In genomic region chr13:30464496-30465351, GRCh38 we compare ENCODE assay signal across 8 cellular contexts. TPM values are rescaled to one million over a fixed set of nuclear protein-coding genes. Genes with fewer than 3 reads are reported as not detected.
A peak's percentile ranks its signal among the peaks of the same experiment; 100 is the strongest.
DNase-seq lines count a peak whose midpoint lies in the region; ATAC-seq and TF ChIP-seq lines count a peak whose summit lies in the region.

No MANE protein-coding gene starts in this region.

- 0% methylated on average over 15 to 21 of the region's 139 CpGs for WGBS in tibial nerve, 2 donors

- H3K4me1 Mint-ChIP-seq in activated naive CD8-positive, alpha-beta T cell treated with anti-CD3 and anti-CD28 coated beads for 36 hours = peaks cover 29% of the 10 kb centered on the region

- peak in 1 of 2 donors; percentile 51 for TF ChIP-seq EP300 in tibial nerve (IDR thresholded peaks at IDR 0.05)

- TF ChIP-seq POLR2A in tibial nerve (IDR thresholded peaks at IDR 0.05) = peak; percentile 80 to 86

- TF ChIP-seq CTCF in parathyroid adenoma (IDR thresholded peaks at IDR 0.05) (no peak), tibial nerve (IDR thresholded peaks at IDR 0.05) (peak in 3 of 5 experiments; percentile 3 to 61 (median 42))

- intact Hi-C loops in Right ventricle myocardium superior (cut with DNase I) = loop anchor here (2.0 to 5.0 kb wide), 3 partner anchors 42 to 152 kb away; partner anchors contain the start of genes UBE2L5 and USPL1

- ATAC-seq in GM21526 (IDR thresholded peaks at IDR 0.05; ENCODE audit: low FRiP score, unreplicated experiment) = peak; percentile 25
- ATAC-seq in Right ventricle myocardium superior (ENCODE audit: poor library complexity) = peak; percentile 77

- no peaks in the 10 kb centered on the region for H3K9me3 ChIP-seq in parathyroid adenoma (ENCODE audit: control insufficient read depth, low read length)
- no peaks in the 10 kb centered on the region for H3K9me3 ChIP-seq in tibial nerve

- H3K4me1 ChIP-seq in parathyroid adenoma = peaks cover 6% of the 10 kb centered on the region
- H3K4me1 ChIP-seq in tibial nerve = peaks cover 0 to 39% (median 24%) of the 10 kb centered on the region in 4 donors

- H3K4me3 Mint-ChIP-seq in activated naive CD8-positive, alpha-beta T cell treated with anti-CD3 and anti-CD28 coated beads for 36 hours = peak overlapping the region; percentile 92

- peak overlapping the region; percentile 98 for H3K27ac Mint-ChIP-seq in activated naive CD8-positive, alpha-beta T cell treated with anti-CD3 and anti-CD28 coated beads for 36 hours

- peaks cover 12% of the 10 kb centered on the region for H3K27me3 Mint-ChIP-seq in activated naive CD8-positive, alpha-beta T cell treated with anti-CD3 and anti-CD28 coated beads for 36 hours

- H3K4me2 ChIP-seq in parathyroid adenoma (ENCODE audit: low read length) = peak overlapping the region; percentile 71

- peaks cover 1% of the 10 kb centered on the region for H3K9me3 Mint-ChIP-seq in activated naive CD8-positive, alpha-beta T cell treated with anti-CD3 and anti-CD28 coated beads for 36 hours

- no peaks in the 10 kb centered on the region for H3K27me3 ChIP-seq in parathyroid adenoma (ENCODE audit: control insufficient read depth, insufficient read depth, low read length)
- H3K27me3 ChIP-seq in tibial nerve = no peaks in the 10 kb centered on the region

- peak overlapping the region; percentile 91 for H3K4me3 ChIP-seq in Jurkat, Clone E6-1 (ENCODE audit: low read length)
- H3K4me3 ChIP-seq in parathyroid adenoma (ENCODE audit: low read depth, low read length) (peak overlapping the region; percentile 86), tibial nerve (peak overlapping the region; percentile 59 to 100 (median 76))

- H3K36me3 ChIP-seq in parathyroid adenoma (ENCODE audit: control insufficient read depth, insufficient read depth, low read length) (no peaks in the 10 kb centered on the region), tibial nerve (peaks cover 0 to 11% (median 0%) of the 10 kb centered on the region in 3 donors)

- no peaks in the 10 kb centered on the region for H3K79me2 ChIP-seq in parathyroid adenoma

- H3K27ac ChIP-seq in parathyroid adenoma = peak overlapping the region; percentile 95
- H3K27ac ChIP-seq in tibial nerve = peak overlapping the region; percentile 94 to 99 (median 98)

- no peak overlapping the region for H3K9ac ChIP-seq in parathyroid adenoma

- H3K36me3 Mint-ChIP-seq in activated naive CD8-positive, alpha-beta T cell treated with anti-CD3 and anti-CD28 coated beads for 36 hours = peaks cover 30% of the 10 kb centered on the region

- DNase-seq in DMS53 (lab: John Stamatoyannopoulos, UW) = peak; percentile 91
- DNase-seq in Jurkat, Clone E6-1 (ENCODE audit: low read depth, low spot score) = peak; percentile 51
- DNase-seq in SK-N-DZ (ENCODE audit: low spot score) = peak; percentile 48
- DNase-seq in activated naive CD8-positive, alpha-beta T cell treated with anti-CD3 and anti-CD28 coated beads for 36 hours = peak; percentile 81
- peak; percentile 86 for DNase-seq in Right ventricle myocardium superior
- peak; percentile 50 to 65 for DNase-seq in tibial nerve (ENCODE audit: low spot score in 2 of 2)

- peak overlapping the region; percentile 85 for H2AFZ ChIP-seq in parathyroid adenoma

RNA-seq across cellular contexts. Expression of gene HMGB1, which starts 1.0 kb away (rescaled TPM):
- polyA plus RNA-seq in Jurkat, Clone E6-1 (2012; ENCODE audit: insufficient read depth, insufficient read length) = 1,538 TPM
- polyA plus RNA-seq in SK-N-DZ (2014; cell fraction: cytosol; rRNA removed) = 1,342 and 1,760 TPM in 2 replicates
- polyA plus RNA-seq in SK-N-DZ (2014; cell fraction: nucleus; rRNA removed) = 947 and 1,128 TPM in 2 replicates
- total RNA-seq in activated naive CD8-positive, alpha-beta T cell treated with anti-CD3 and anti-CD28 coated beads for 36 hours = 100 to 1,000 TPM; 804 to 850 TPM
- total RNA-seq in Right ventricle myocardium superior (163 TPM), tibial nerve (100 to 1,000 TPM; 105 to 255 (median 186) TPM)

RNA-seq across cellular contexts. Expression of gene UBE2L5, which starts 42.4 kb away (rescaled TPM):
- polyA plus RNA-seq in Jurkat, Clone E6-1 (2012; ENCODE audit: insufficient read depth, insufficient read length) = 4.1 TPM
- polyA plus RNA-seq in SK-N-DZ (2014; cell fraction: cytosol; rRNA removed) = not detected in 2 replicates
- polyA plus RNA-seq in SK-N-DZ (2014; cell fraction: nucleus; rRNA removed) = not detected in 2 replicates
- not detected for total RNA-seq in activated naive CD8-positive, alpha-beta T cell treated with anti-CD3 and anti-CD28 coated beads for 36 hours
- total RNA-seq in Right ventricle myocardium superior (not detected), tibial nerve (not detected)

Comparison
In these comparisons a context has a peak if more than half of its experiments do, and no peak if none do; other contexts are left out.
1. Peak in every context shown above with its lines: DNase-seq, ATAC-seq, H3K4me3 ChIP-seq and H3K27ac ChIP-seq.